10 cellular contexts compared by ENCODE assay signal in genomic region chr5:40831346-40832210, GRCh38. TPM values are rescaled to one million over a fixed set of nuclear protein-coding genes. Genes with fewer than 3 reads are reported as not detected.
DNase-seq lines count a peak whose midpoint lies in the region; ATAC-seq and TF ChIP-seq lines count a peak whose summit lies in the region.
"Had no signal": no experiment of that assay in that cellular context is flagged by ENCODE, and none has a peak within 500 bp of the region (broad histone marks: within the 10 kb centered on the region; RNA-seq: fewer than 3 reads in every experiment).

No MANE protein-coding gene starts in this region.

- H3K4me3 Mint-ChIP-seq in activated CD4-positive, alpha-beta memory T cell treated with anti-CD3 and anti-CD28 coated beads, Interleukin-2, amount 10 ng/mL, durations not matched to agents 7 days and 5 days: peak overlapping the region; percentile 12
- peak overlapping the region in 1 of 10 donors; percentile 3 for H3K4me3 Mint-ChIP-seq in naive thymus-derived CD8-positive, alpha-beta T cell

- no peak for TF ChIP-seq CTCF in coronary artery (IDR thresholded peaks at IDR 0.05)

- no peak overlapping the region for H3K27ac ChIP-seq in coronary artery

- POLR2A ChIA-PET in activated CD4-positive, alpha-beta memory T cell treated with anti-CD3 and anti-CD28 coated beads, Interleukin-2, amount 10 ng/mL, durations not matched to agents 7 days and 5 days (lab: Charles Lee): interaction anchor here (1.2 to 4.5 kb wide), 6 partner anchors 8 to 147 kb away, joined by 3 to 19 read pairs (median 7); no protein-coding TSS in a partner anchor
- POLR2A ChIA-PET in naive thymus-derived CD8-positive, alpha-beta T cell (lab: Charles Lee): interaction anchor here (1.5 kb wide), 1 partner anchor 16 kb away, joined by 3 read pairs; no protein-coding TSS in a partner anchor

- H3K4me3 ChIP-seq in coronary artery: no peak overlapping the region

- peak; percentile 31 for ATAC-seq in GM18858 (IDR thresholded peaks at IDR 0.05; ENCODE audit: unreplicated experiment)
- ATAC-seq in HG02885 (IDR thresholded peaks at IDR 0.05; ENCODE audit: poor library complexity, unreplicated experiment): peak; percentile 25
- ATAC-seq in naive thymus-derived CD8-positive, alpha-beta T cell: no peak

- peak overlapping the region; percentile 50 for H3K27ac Mint-ChIP-seq in activated CD4-positive, alpha-beta memory T cell treated with anti-CD3 and anti-CD28 coated beads, Interleukin-2, amount 10 ng/mL, durations not matched to agents 7 days and 5 days
- peak overlapping the region in 9 of 10 donors; percentile 28 to 78 (median 57) for H3K27ac Mint-ChIP-seq in naive thymus-derived CD8-positive, alpha-beta T cell

- no peak for DNase-seq in activated CD4-positive, alpha-beta memory T cell treated with anti-CD3 and anti-CD28 coated beads, Interleukin-2, amount 10 ng/mL, durations not matched to agents 7 days and 5 days
- DNase-seq in naive thymus-derived CD8-positive, alpha-beta T cell: no peak
- no peak for DNase-seq in NCI-H2171 (lab: John Stamatoyannopoulos, UW)
- DNase-seq in coronary artery (ENCODE audit: low spot score): no peak
- no peak for DNase-seq in NCI-H2107 (lab: John Stamatoyannopoulos, UW)
- DNase-seq in DMS 273 treated with DMSO at 0.1 percent for 48 hours (lab: John Stamatoyannopoulos, UW): no peak
- DNase-seq: GF-D8, NCI-H1694 had no signal

- H3K4me1 Mint-ChIP-seq in activated CD4-positive, alpha-beta memory T cell treated with anti-CD3 and anti-CD28 coated beads, Interleukin-2, amount 10 ng/mL, durations not matched to agents 7 days and 5 days: peaks cover 65% of the 10 kb centered on the region
- H3K4me1 Mint-ChIP-seq in naive thymus-derived CD8-positive, alpha-beta T cell: peaks cover 21 to 67% (median 57%) of the 10 kb centered on the region in 4 donors

- CTCF ChIA-PET in activated CD4-positive, alpha-beta memory T cell treated with anti-CD3 and anti-CD28 coated beads, Interleukin-2, amount 10 ng/mL, durations not matched to agents 7 days and 5 days (lab: Charles Lee): interaction anchor here (0.6 to 1.9 kb wide), 4 partner anchors 10 to 1253 kb away, joined by 3 to 4 read pairs (median 4); partner anchors contain the start of genes CARD6 and TTC33

- peaks cover 86% of the 10 kb centered on the region for H3K36me3 Mint-ChIP-seq in activated CD4-positive, alpha-beta memory T cell treated with anti-CD3 and anti-CD28 coated beads, Interleukin-2, amount 10 ng/mL, durations not matched to agents 7 days and 5 days (ENCODE audit: low read depth)
- H3K36me3 Mint-ChIP-seq in naive thymus-derived CD8-positive, alpha-beta T cell: peaks cover 10 to 82% (median 51%) of the 10 kb centered on the region in 3 donors

- H3K9me3 Mint-ChIP-seq in activated CD4-positive, alpha-beta memory T cell treated with anti-CD3 and anti-CD28 coated beads, Interleukin-2, amount 10 ng/mL, durations not matched to agents 7 days and 5 days: no peaks in the 10 kb centered on the region
- peaks cover 0 to 1% (median 0%) of the 10 kb centered on the region in 9 donors for H3K9me3 Mint-ChIP-seq in naive thymus-derived CD8-positive, alpha-beta T cell

- H3K27me3 Mint-ChIP-seq in activated CD4-positive, alpha-beta memory T cell treated with anti-CD3 and anti-CD28 coated beads, Interleukin-2, amount 10 ng/mL, durations not matched to agents 7 days and 5 days: no peaks in the 10 kb centered on the region
- no peaks in the 10 kb centered on the region for H3K27me3 Mint-ChIP-seq in naive thymus-derived CD8-positive, alpha-beta T cell

RNA-seq across cellular contexts. Expression of gene RPL37, which starts 3.4 kb away (rescaled TPM):
- 1,000 to 10,000 TPM; 1,494 to 1,565 TPM for total RNA-seq in activated CD4-positive, alpha-beta memory T cell treated with anti-CD3 and anti-CD28 coated beads, Interleukin-2, amount 10 ng/mL, durations not matched to agents 7 days and 5 days
- 1,000 to 10,000 TPM; 2,282 to 2,435 TPM for total RNA-seq in naive thymus-derived CD8-positive, alpha-beta T cell
- polyA plus RNA-seq in naive thymus-derived CD8-positive, alpha-beta T cell: 1,000 to 10,000 TPM; 2,504 to 3,082 (median 2,628) TPM

RNA-seq across cellular contexts. Expression of gene CARD6, which starts 9.6 kb away (rescaled TPM):
- total RNA-seq in activated CD4-positive, alpha-beta memory T cell treated with anti-CD3 and anti-CD28 coated beads, Interleukin-2, amount 10 ng/mL, durations not matched to agents 7 days and 5 days: 1 to 10 TPM; 4.4 to 4.6 TPM
- total RNA-seq in naive thymus-derived CD8-positive, alpha-beta T cell: 1 to 10 TPM; 1.7 to 1.8 TPM
- polyA plus RNA-seq in naive thymus-derived CD8-positive, alpha-beta T cell: 1 to 10 TPM in 1 of 3 donors, under 1 TPM in 2; 0.12 to 1.1 (median 0.66) TPM

RNA-seq across cellular contexts. Expression of gene PRKAA1, which starts 33.4 kb away (rescaled TPM):
- total RNA-seq in activated CD4-positive, alpha-beta memory T cell treated with anti-CD3 and anti-CD28 coated beads, Interleukin-2, amount 10 ng/mL, durations not matched to agents 7 days and 5 days: 10 to 100 TPM; 76.6 to 77.7 TPM
- total RNA-seq in naive thymus-derived CD8-positive, alpha-beta T cell: 100 to 1,000 TPM; 109 to 115 TPM
- polyA plus RNA-seq in naive thymus-derived CD8-positive, alpha-beta T cell: 10 to 100 TPM; 33.8 to 36.8 (median 34.6) TPM

Comparison
In these comparisons a context has a peak if more than half of its experiments do, and no peak if none do; other contexts are left out.
1. ATAC-seq: peak in GM18858 (single experiment) and HG02885 (single experiment); none in naive thymus-derived CD8-positive, alpha-beta T cell (0 of 2).